In genomic region chr13:66210677-66211076, GRCh38 we compare ENCODE assay signal across 14 cellular contexts.
A peak's percentile ranks its signal among the peaks of the same experiment; 100 is the strongest.
DNase-seq lines count a peak whose midpoint lies in the region; ATAC-seq and TF ChIP-seq lines count a peak whose summit lies in the region.
"Had no signal": no experiment of that assay in that cellular context is flagged by ENCODE, and none has a peak within 500 bp of the region (broad histone marks: within the 10 kb centered on the region; RNA-seq: fewer than 3 reads in every experiment).

No MANE protein-coding gene starts in this region.

- H3K9ac ChIP-seq in HCT116 (ENCODE audit: low read length) (no peak overlapping the region), adipocyte (ENCODE audit: low read length) (peak overlapping the region; percentile 69)

- H3K36me3 Mint-ChIP-seq in WTC11, result no peaks in the 10 kb centered on the region
- no peaks in the 10 kb centered on the region for H3K36me3 Mint-ChIP-seq in activated naive CD4-positive, alpha-beta T cell treated with anti-CD3 and anti-CD28 coated beads for 36 hours (ENCODE audit: low read depth)
- H3K36me3 Mint-ChIP-seq: activated naive CD8-positive, alpha-beta T cell treated with anti-CD3 and anti-CD28 coated beads for 36 hours; naive thymus-derived CD8-positive, alpha-beta T cell had no signal

- H3K9me3 Mint-ChIP-seq in WTC11, result peaks cover 9% of the 10 kb centered on the region
- peaks cover 5% of the 10 kb centered on the region for H3K9me3 Mint-ChIP-seq in activated naive CD4-positive, alpha-beta T cell treated with anti-CD3 and anti-CD28 coated beads for 36 hours
- H3K9me3 Mint-ChIP-seq: activated CD4-positive, alpha-beta memory T cell treated with anti-CD3 and anti-CD28 coated beads, Interleukin-2, amount 10 ng/mL, durations not matched to agents 7 days and 5 days; activated naive CD8-positive, alpha-beta T cell treated with anti-CD3 and anti-CD28 coated beads for 36 hours had no signal

- H4K20me1 ChIP-seq in HCT116 (ENCODE audit: insufficient read depth), result no peaks in the 10 kb centered on the region

- H3K4me3 Mint-ChIP-seq in WTC11, result no peak overlapping the region
- H3K4me3 Mint-ChIP-seq in activated naive CD4-positive, alpha-beta T cell treated with anti-CD3 and anti-CD28 coated beads for 36 hours, result no peak overlapping the region
- H3K4me3 Mint-ChIP-seq: activated CD4-positive, alpha-beta memory T cell treated with anti-CD3 and anti-CD28 coated beads, Interleukin-2, amount 10 ng/mL, durations not matched to agents 7 days and 5 days; activated naive CD8-positive, alpha-beta T cell treated with anti-CD3 and anti-CD28 coated beads for 36 hours; B cell; naive thymus-derived CD8-positive, alpha-beta T cell had no signal

- RAD21 ChIA-PET in HCT116 (lab: Charles Lee; ENCODE audit: low non-redundant PET in 1 of 2, low total read pairs in 2 of 2, uncharacterized antibody in 2 of 2, unreplicated experiment in 2 of 2), result no interaction called here

- H3K27me3 Mint-ChIP-seq in WTC11 (ENCODE audit: low read depth), result peaks cover 3% of the 10 kb centered on the region
- no peaks in the 10 kb centered on the region for H3K27me3 Mint-ChIP-seq in activated naive CD4-positive, alpha-beta T cell treated with anti-CD3 and anti-CD28 coated beads for 36 hours (ENCODE audit: low read depth)
- H3K27me3 Mint-ChIP-seq: activated CD4-positive, alpha-beta memory T cell treated with anti-CD3 and anti-CD28 coated beads, Interleukin-2, amount 10 ng/mL, durations not matched to agents 7 days and 5 days; activated naive CD8-positive, alpha-beta T cell treated with anti-CD3 and anti-CD28 coated beads for 36 hours; B cell; naive thymus-derived CD8-positive, alpha-beta T cell had no signal

- BruUV-seq in HCT116 (replicated peaks; lab: Mats Ljungman, UMichigan), result no TSS peak

- POLR2A ChIA-PET in HCT116 (lab: Charles Lee) (no interaction called here), WTC11 (lab: Charles Lee) (no interaction called here)

- WGBS in prostate gland, result 62% methylated on average over 3 of the region's 3 CpGs

- H3K79me2 ChIP-seq in HCT116 (ENCODE audit: insufficient read depth, low read length), result no peaks in the 10 kb centered on the region

- no peaks in the 10 kb centered on the region for H3K9me2 ChIP-seq in HCT116 (ENCODE audit: insufficient read depth)

- H3K4me2 ChIP-seq in HCT116 (ENCODE audit: low read length), result peak overlapping the region; percentile 47

- peaks cover 0 to 9% of the 10 kb centered on the region in 2 experiments; a peak in 2 of 4 replicates for H3K4me1 ChIP-seq in HCT116 (ENCODE audit: control insufficient read depth in 1 of 2, insufficient read depth in 2 of 2, low read length in 2 of 2)
- H3K4me1 ChIP-seq in adipocyte (ENCODE audit: control insufficient read depth, insufficient read depth, low read length), result peaks cover 13% of the 10 kb centered on the region
- H3K4me1 ChIP-seq in prostate gland (replicated peaks), result no peaks in the 10 kb centered on the region

- H3K4me1 Mint-ChIP-seq in WTC11, result peaks cover 9% of the 10 kb centered on the region
- H3K4me1 Mint-ChIP-seq in activated naive CD4-positive, alpha-beta T cell treated with anti-CD3 and anti-CD28 coated beads for 36 hours (ENCODE audit: low read depth), result no peaks in the 10 kb centered on the region
- H3K4me1 Mint-ChIP-seq: activated CD4-positive, alpha-beta memory T cell treated with anti-CD3 and anti-CD28 coated beads, Interleukin-2, amount 10 ng/mL, durations not matched to agents 7 days and 5 days; activated naive CD8-positive, alpha-beta T cell treated with anti-CD3 and anti-CD28 coated beads for 36 hours; B cell; naive thymus-derived CD8-positive, alpha-beta T cell had no signal

- no peak for TF ChIP-seq RAD21 in HCT116 (IDR thresholded peaks at IDR 0.05; ENCODE audit: low read depth)

- TF ChIP-seq POLR2A in HCT116 (IDR thresholded peaks at IDR 0.05; ENCODE audit: borderline replicate concordance, extremely low read depth, insufficient read depth, insufficient read length), result no peak
- TF ChIP-seq POLR2A in prostate gland (IDR thresholded peaks at IDR 0.05), result no peak

- intact Hi-C loops in HCT116 (cut with micrococcal nuclease) (no loop called here), prostate gland (cut with DNase I) (no loop called here)
- intact Hi-C loops in activated naive CD4-positive, alpha-beta T cell treated with anti-CD3 and anti-CD28 coated beads for 36 hours (cut with micrococcal nuclease), result no loop called here

- H3K4me3 ChIP-seq in HCT116 (replicated peaks in 1 of 2; ENCODE audit: low read depth in 1 of 2, low read length in 2 of 2), result no peak overlapping the region
- peak overlapping the region; percentile 66 for H3K4me3 ChIP-seq in adipocyte (ENCODE audit: low read length)
- H3K4me3 ChIP-seq in prostate gland, result no peak overlapping the region

- H3K27me3 ChIP-seq in HCT116 (ENCODE audit: insufficient read depth, low read length) (no peaks in the 10 kb centered on the region), adipocyte (replicated peaks; ENCODE audit: control insufficient read depth, insufficient read depth, low read length) (no peaks in the 10 kb centered on the region), prostate gland (replicated peaks; ENCODE audit: insufficient read depth) (no peaks in the 10 kb centered on the region)

- CTCF ChIA-PET in HCT116 (lab: Charles Lee) (no interaction called here), WTC11 (lab: Charles Lee) (no interaction called here)
- CTCF ChIA-PET in activated naive CD4-positive, alpha-beta T cell treated with anti-CD3 and anti-CD28 coated beads for 36 hours (lab: Charles Lee), result no interaction called here

- no peaks in the 10 kb centered on the region for H3K9me3 ChIP-seq in HCT116 (ENCODE audit: control insufficient read depth in 1 of 2, insufficient read depth in 1 of 2, low read depth in 1 of 2, low read length in 2 of 2)
- H3K9me3 ChIP-seq in adipocyte (ENCODE audit: control insufficient read depth, low read length), result no peaks in the 10 kb centered on the region
- H3K9me3 ChIP-seq in prostate gland, result no peaks in the 10 kb centered on the region

- peak overlapping the region; percentile 81 for H2AFZ ChIP-seq in HCT116 (ENCODE audit: low read depth, low read length, poor library complexity, severe bottlenecking)

- H3K36me3 ChIP-seq in HCT116 (ENCODE audit: control insufficient read depth in 1 of 2, insufficient read depth in 2 of 2, low read length in 2 of 2), result no peaks in the 10 kb centered on the region
- H3K36me3 ChIP-seq in adipocyte (ENCODE audit: control insufficient read depth, insufficient read depth, low read length, severe bottlenecking), result no peaks in the 10 kb centered on the region
- H3K36me3 ChIP-seq in prostate gland, result no peaks in the 10 kb centered on the region

- H3K27ac ChIP-seq in HCT116 (ENCODE audit: low read depth, low read length) (no peak overlapping the region), prostate gland (no peak overlapping the region)

- peak; percentile 72 for ATAC-seq in HCT116
- ATAC-seq in WTC11, result no peak
- ATAC-seq: naive thymus-derived CD8-positive, alpha-beta T cell had no signal

- DNase-seq in 8988T (peak; percentile 9), HCT116 (ENCODE audit: low read depth, low spot score) (peak; percentile 63), adipocyte (ENCODE audit: low read depth) (peak; percentile 90), glomerular visceral epithelial cell (ENCODE audit: extremely low spot score) (peak; percentile 83), WTC11 (ENCODE audit: low spot score) (no peak), NCI-H1048 (lab: John Stamatoyannopoulos, UW) (no peak), prostate gland (ENCODE audit: low spot score) (no peak)
- DNase-seq in activated naive CD4-positive, alpha-beta T cell treated with anti-CD3 and anti-CD28 coated beads for 36 hours, result no peak
- DNase-seq: activated CD4-positive, alpha-beta memory T cell treated with anti-CD3 and anti-CD28 coated beads, Interleukin-2, amount 10 ng/mL, durations not matched to agents 7 days and 5 days; activated naive CD8-positive, alpha-beta T cell treated with anti-CD3 and anti-CD28 coated beads for 36 hours; GOT3; naive thymus-derived CD8-positive, alpha-beta T cell; NCI-H510A had no signal

- H3K27ac Mint-ChIP-seq in WTC11, result no peak overlapping the region
- no peak overlapping the region for H3K27ac Mint-ChIP-seq in activated naive CD4-positive, alpha-beta T cell treated with anti-CD3 and anti-CD28 coated beads for 36 hours
- H3K27ac Mint-ChIP-seq: activated CD4-positive, alpha-beta memory T cell treated with anti-CD3 and anti-CD28 coated beads, Interleukin-2, amount 10 ng/mL, durations not matched to agents 7 days and 5 days; activated naive CD8-positive, alpha-beta T cell treated with anti-CD3 and anti-CD28 coated beads for 36 hours; B cell; naive thymus-derived CD8-positive, alpha-beta T cell had no signal

- TF ChIP-seq CTCF in HCT116 (IDR thresholded peaks at IDR 0.05 in 2 of 3, conservative IDR thresholded peaks at IDR 0.05 in 1 of 3; ENCODE audit: borderline replicate concordance in 1 of 3, insufficient read depth in 1 of 3, low read depth in 2 of 3, low read length in 2 of 3), result no peak
- no peak for TF ChIP-seq CTCF in WTC11 (IDR thresholded peaks at IDR 0.05)
- TF ChIP-seq CTCF in prostate gland (IDR thresholded peaks at IDR 0.05), result no peak

TF ChIP-seq in HCT116, 20 proteins besides CTCF, POLR2A, EP300 and RAD21 (continues in another document):
- TF ChIP-seq POLR2AphosphoS5 (IDR thresholded peaks at IDR 0.05; ENCODE audit: low read depth, low read length), result peak; percentile 18; the same call in 1 of the 2 replicates
- 0 out of 2 replicates have a peak, but pooled peaks have one; percentile 17 for TF ChIP-seq MAX (IDR thresholded peaks at IDR 0.05)

TF ChIP-seq in WTC11, 78 proteins besides CTCF, POLR2A, EP300 and RAD21 (continues in another document):
- no peak for TF ChIP-seq SMAD3 (CRISPR knock-in tag; IDR thresholded peaks at IDR 0.05; ENCODE audit: borderline replicate concordance)
- no peak for TF ChIP-seq IRF2 (CRISPR knock-in tag; IDR thresholded peaks at IDR 0.05; ENCODE audit: borderline replicate concordance, low read depth)
- TF ChIP-seq CREM (CRISPR knock-in tag; IDR thresholded peaks at IDR 0.05), result no peak
- TF ChIP-seq EMX1 (CRISPR knock-in tag; IDR thresholded peaks at IDR 0.05), result no peak
- TF ChIP-seq, protein P1, sequence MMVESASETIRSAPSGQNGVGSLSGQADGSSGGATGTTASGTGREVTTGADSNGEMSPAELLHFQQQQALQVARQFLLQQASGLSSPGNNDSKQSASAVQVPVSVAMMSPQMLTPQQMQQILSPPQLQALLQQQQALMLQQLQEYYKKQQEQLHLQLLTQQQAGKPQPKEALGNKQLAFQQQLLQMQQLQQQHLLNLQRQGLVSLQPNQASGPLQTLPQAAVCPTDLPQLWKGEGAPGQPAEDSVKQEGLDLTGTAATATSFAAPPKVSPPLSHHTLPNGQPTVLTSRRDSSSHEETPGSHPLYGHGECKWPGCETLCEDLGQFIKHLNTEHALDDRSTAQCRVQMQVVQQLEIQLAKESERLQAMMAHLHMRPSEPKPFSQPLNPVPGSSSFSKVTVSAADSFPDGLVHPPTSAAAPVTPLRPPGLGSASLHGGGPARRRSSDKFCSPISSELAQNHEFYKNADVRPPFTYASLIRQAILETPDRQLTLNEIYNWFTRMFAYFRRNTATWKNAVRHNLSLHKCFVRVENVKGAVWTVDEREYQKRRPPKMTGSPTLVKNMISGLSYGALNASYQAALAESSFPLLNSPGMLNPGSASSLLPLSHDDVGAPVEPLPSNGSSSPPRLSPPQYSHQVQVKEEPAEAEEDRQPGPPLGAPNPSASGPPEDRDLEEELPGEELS (CRISPR knock-in tag; IDR thresholded peaks at IDR 0.05), result no peak
- no peak for TF ChIP-seq ZNF396 (CRISPR knock-in tag; IDR thresholded peaks at IDR 0.05; ENCODE audit: borderline replicate concordance)

Comparison
In these comparisons a context has a peak if more than half of its experiments do, and no peak if none do; other contexts are left out.
1. DNase-seq: peak in 8988T (single experiment), HCT116 (single experiment), adipocyte (single experiment) and glomerular visceral epithelial cell (single experiment); none in WTC11 (single experiment), NCI-H1048 (single experiment), activated naive CD4-positive, alpha-beta T cell treated with anti-CD3 and anti-CD28 coated beads for 36 hours (single experiment) and prostate gland (single experiment).